Comparison of ENCODE assay signal across 2 cellular contexts in genomic region chr20:34331838-34332237, GRCh38.
TF ChIP-seq lines count a peak whose summit lies in the region.

No MANE protein-coding gene starts in this region.

TF ChIP-seq in GM23338, 12 proteins besides CTCF, POLR2A, EP300 and RAD21 (continued from another document):
- TF ChIP-seq REST (IDR thresholded peaks at IDR 0.05; ENCODE audit: unreplicated experiment) = no peak
- TF ChIP-seq, protein P1, sequence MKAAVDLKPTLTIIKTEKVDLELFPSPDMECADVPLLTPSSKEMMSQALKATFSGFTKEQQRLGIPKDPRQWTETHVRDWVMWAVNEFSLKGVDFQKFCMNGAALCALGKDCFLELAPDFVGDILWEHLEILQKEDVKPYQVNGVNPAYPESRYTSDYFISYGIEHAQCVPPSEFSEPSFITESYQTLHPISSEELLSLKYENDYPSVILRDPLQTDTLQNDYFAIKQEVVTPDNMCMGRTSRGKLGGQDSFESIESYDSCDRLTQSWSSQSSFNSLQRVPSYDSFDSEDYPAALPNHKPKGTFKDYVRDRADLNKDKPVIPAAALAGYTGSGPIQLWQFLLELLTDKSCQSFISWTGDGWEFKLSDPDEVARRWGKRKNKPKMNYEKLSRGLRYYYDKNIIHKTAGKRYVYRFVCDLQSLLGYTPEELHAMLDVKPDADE (IDR thresholded peaks at IDR 0.05) = no peak
- no peak for TF ChIP-seq EZH2phosphoT487 (IDR thresholded peaks at IDR 0.05; ENCODE audit: unreplicated experiment)

TF ChIP-seq in IMR-90, 13 proteins besides CTCF, POLR2A, EP300 and RAD21 (continued from another document):
- TF ChIP-seq FOS (IDR thresholded peaks at IDR 0.05; ENCODE audit: low read depth, low read length) = no peak
